Comparison of ENCODE assay signal across 15 cellular contexts in genomic region chr3:127370906-127371305, GRCh38.
DNase-seq lines count a peak whose midpoint lies in the region; ATAC-seq and TF ChIP-seq lines count a peak whose summit lies in the region.
"Had no signal": no experiment of that assay in that cellular context is flagged by ENCODE, and none has a peak within 500 bp of the region (broad histone marks: within the 10 kb centered on the region; RNA-seq: fewer than 3 reads in every experiment).

No MANE protein-coding gene starts in this region.

- H3K27me3 ChIP-seq in neural progenitor cell: peaks cover 3% of the 10 kb centered on the region
- H3K27me3 ChIP-seq: BLaER1 treated with 17β-estradiol and CSF1 and Interleukin-3, amounts not matched to agents 10 nM and 100 nM had no signal

- no peaks in the 10 kb centered on the region for H3K36me3 ChIP-seq in neural progenitor cell
- H3K36me3 ChIP-seq: BLaER1 treated with 17β-estradiol and CSF1 and Interleukin-3, amounts not matched to agents 10 nM and 100 nM had no signal

- no peak for TF ChIP-seq CTCF in neural progenitor cell (IDR thresholded peaks at IDR 0.05)

- H3K4me3 Mint-ChIP-seq in neural progenitor cell: no peak overlapping the region
- H3K4me3 Mint-ChIP-seq: CD4-positive, CD25-positive, alpha-beta regulatory T cell had no signal

- H3K4me1 Mint-ChIP-seq in neural progenitor cell: peaks cover 71% of the 10 kb centered on the region
- H3K4me1 Mint-ChIP-seq: CD4-positive, CD25-positive, alpha-beta regulatory T cell had no signal

- H3K27ac ChIP-seq in neural progenitor cell: no peak overlapping the region
- H3K27ac ChIP-seq: BLaER1 treated with 17β-estradiol and CSF1 and Interleukin-3, amounts not matched to agents 10 nM and 100 nM; GM23248 had no signal

- no peaks in the 10 kb centered on the region for H3K9me3 ChIP-seq in neural progenitor cell (ENCODE audit: low read depth)

- no peak for ATAC-seq in GM19467 (IDR thresholded peaks at IDR 0.05; ENCODE audit: unreplicated experiment)
- ATAC-seq: GM12878, HCT116 had no signal

- no peak overlapping the region for H3K4me3 ChIP-seq in neural progenitor cell
- H3K4me3 ChIP-seq: BLaER1 treated with 17β-estradiol and CSF1 and Interleukin-3, amounts not matched to agents 10 nM and 100 nM; GM12878; GM23248 had no signal

- H3K36me3 Mint-ChIP-seq in neural progenitor cell: no peaks in the 10 kb centered on the region
- H3K36me3 Mint-ChIP-seq: CD4-positive, CD25-positive, alpha-beta regulatory T cell had no signal

- H3K9ac ChIP-seq in neural progenitor cell: no peak overlapping the region
- H3K9ac ChIP-seq: BLaER1 treated with 17β-estradiol and CSF1 and Interleukin-3, amounts not matched to agents 10 nM and 100 nM; GM23248 had no signal

- H2AFZ ChIP-seq in neural progenitor cell (replicated peaks): no peak overlapping the region
- H2AFZ ChIP-seq: GM23248 had no signal

- peaks cover 8% of the 10 kb centered on the region for H3K27me3 Mint-ChIP-seq in neural progenitor cell (ENCODE audit: insufficient read depth, low read depth)

- peaks cover 2% of the 10 kb centered on the region for H3K9me3 Mint-ChIP-seq in neural progenitor cell

- H3K27ac Mint-ChIP-seq in neural progenitor cell: peak overlapping the region; percentile 62
- H3K27ac Mint-ChIP-seq: CD4-positive, CD25-positive, alpha-beta regulatory T cell had no signal

- DNase-seq in NCI-H2227 (lab: John Stamatoyannopoulos, UW; ENCODE audit: unreplicated experiment) (peak; percentile 46), NCI-H2227 treated with DMSO at 0.1 percent for 48 hours (lab: John Stamatoyannopoulos, UW) (no peak), GDM1 (lab: John Stamatoyannopoulos, UW) (peak; percentile 9), islet precursor cell (peak; percentile 35), neural progenitor cell (ENCODE audit: low spot score) (no peak), EL (no peak), LoVo (ENCODE audit: low spot score) (no peak)
- DNase-seq: 8988T; CD4-positive, CD25-positive, alpha-beta regulatory T cell; DMS53; GM23248 had no signal

- H3K79me2 ChIP-seq in neural progenitor cell (ENCODE audit: low read depth): no peaks in the 10 kb centered on the region

- peaks cover 14% of the 10 kb centered on the region for H3K4me1 ChIP-seq in neural progenitor cell
- H3K4me1 ChIP-seq: BLaER1 treated with 17β-estradiol and CSF1 and Interleukin-3, amounts not matched to agents 10 nM and 100 nM had no signal

- H3K4me2 ChIP-seq in neural progenitor cell: no peak overlapping the region

- no peaks in the 10 kb centered on the region for H4K20me1 ChIP-seq in neural progenitor cell (ENCODE audit: low read depth)

- H3F3A ChIP-seq in neural progenitor cell (ENCODE audit: low read depth): no peaks in the 10 kb centered on the region

Comparison
In these comparisons a context has a peak if more than half of its experiments do, and no peak if none do; other contexts are left out.
1. DNase-seq: peak in NCI-H2227 (single experiment), GDM1 (single experiment) and islet precursor cell (single experiment); none in NCI-H2227 treated with DMSO at 0.1 percent for 48 hours (single experiment), neural progenitor cell (single experiment), EL (single experiment) and LoVo (single experiment).